16 cellular contexts compared by ENCODE assay signal in the genomic region with DNA sequence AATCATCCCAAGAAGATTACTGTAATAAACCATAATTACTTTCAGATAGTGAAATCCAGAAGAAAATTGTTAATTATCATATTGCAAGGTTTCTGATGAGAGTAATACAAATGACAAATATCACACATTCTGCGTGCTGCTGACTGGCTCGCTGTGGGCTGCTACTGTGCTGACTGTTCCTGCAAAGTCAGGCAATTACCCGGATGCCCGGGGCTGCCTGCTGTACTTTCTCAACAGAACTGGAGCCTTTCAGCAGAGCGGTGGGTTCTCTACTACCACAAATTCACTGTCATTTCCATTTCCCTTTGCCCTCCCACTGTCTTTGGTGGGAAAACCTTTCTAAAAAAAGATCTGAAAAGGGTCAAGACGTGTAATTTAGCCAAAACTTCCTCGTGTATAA.
A peak's percentile ranks its signal among the peaks of the same experiment; 100 is the strongest.
DNase-seq lines count a peak whose midpoint lies in the region; ATAC-seq and TF ChIP-seq lines count a peak whose summit lies in the region.
"Had no signal": no experiment of that assay in that cellular context is flagged by ENCODE, and none has a peak within 500 bp of the region (broad histone marks: within the 10 kb centered on the region; RNA-seq: fewer than 3 reads in every experiment).

No MANE protein-coding gene starts in this region.

- no peak overlapping the region for H3K9ac ChIP-seq in smooth muscle cell (ENCODE audit: low read depth)
- H3K9ac ChIP-seq: BLaER1 treated with 17β-estradiol and CSF1 and Interleukin-3, amounts not matched to agents 10 nM and 100 nM had no signal

- no peaks in the 10 kb centered on the region for H3K9me3 Mint-ChIP-seq in activated naive CD8-positive, alpha-beta T cell (ENCODE audit: low read depth)
- H3K9me3 Mint-ChIP-seq in activated naive CD8-positive, alpha-beta T cell treated with anti-CD3 and anti-CD28 coated beads, Interleukin-2, amount 50 U/mL, for 24 hours: no peaks in the 10 kb centered on the region
- H3K9me3 Mint-ChIP-seq in CD8-positive, alpha-beta memory T cell: no peaks in the 10 kb centered on the region
- no peaks in the 10 kb centered on the region for H3K9me3 Mint-ChIP-seq in central memory CD8-positive, alpha-beta T cell
- H3K9me3 Mint-ChIP-seq in stimulated activated naive B cell treated with anti-CD40 and anti-IgM and Interleukin-4, amounts not matched to agents 10 μg/mL and 1 μg/mL and 100 μg/mL, for 72 hours: no peaks in the 10 kb centered on the region
- H3K9me3 Mint-ChIP-seq: CD4-positive, CD25-positive, alpha-beta regulatory T cell had no signal

- no peak overlapping the region for H3K4me3 ChIP-seq in CD8-positive, alpha-beta memory T cell (ENCODE audit: low read length)
- H3K4me3 ChIP-seq in smooth muscle cell: no peak overlapping the region
- H3K4me3 ChIP-seq: BLaER1 treated with 17β-estradiol and CSF1 and Interleukin-3, amounts not matched to agents 10 nM and 100 nM had no signal

- no peak overlapping the region for H2AFZ ChIP-seq in smooth muscle cell (ENCODE audit: low read depth)

- no peaks in the 10 kb centered on the region for H3K79me2 ChIP-seq in smooth muscle cell (ENCODE audit: low read depth)

- no peaks in the 10 kb centered on the region for H3K9me3 ChIP-seq in CD8-positive, alpha-beta memory T cell (ENCODE audit: low read length)
- H3K9me3 ChIP-seq in smooth muscle cell (replicated peaks; ENCODE audit: low read depth): no peaks in the 10 kb centered on the region
- H3K9me3 ChIP-seq: BLaER1 treated with 17β-estradiol and CSF1 and Interleukin-3, amounts not matched to agents 10 nM and 100 nM had no signal

- H3K4me1 ChIP-seq in CD8-positive, alpha-beta memory T cell (ENCODE audit: insufficient read depth, low read length): no peaks in the 10 kb centered on the region
- no peaks in the 10 kb centered on the region for H3K4me1 ChIP-seq in smooth muscle cell (ENCODE audit: low read depth)

- H3K36me3 ChIP-seq in CD8-positive, alpha-beta memory T cell (ENCODE audit: insufficient read depth, low read length): peaks cover 55% of the 10 kb centered on the region
- peaks cover 15% of the 10 kb centered on the region for H3K36me3 ChIP-seq in smooth muscle cell (ENCODE audit: low read depth)

- H4K20me1 ChIP-seq in smooth muscle cell (ENCODE audit: low read depth): no peaks in the 10 kb centered on the region

- no peak for ATAC-seq in activated naive CD8-positive, alpha-beta T cell treated with anti-CD3 and anti-CD28 coated beads, Interleukin-2, amount 50 U/mL, for 24 hours
- ATAC-seq in central memory CD8-positive, alpha-beta T cell (replicated peaks; ENCODE audit: extremely low read depth, poor library complexity, severe bottlenecking): no peak
- ATAC-seq in stimulated activated naive B cell treated with anti-CD40 and anti-IgM and Interleukin-4, amounts not matched to agents 10 μg/mL and 1 μg/mL and 100 μg/mL, for 72 hours (replicated peaks): no peak
- no peak for ATAC-seq in HG03097 (IDR thresholded peaks at IDR 0.05; ENCODE audit: low FRiP score, unreplicated experiment)

- POLR2A ChIA-PET in CD8-positive, alpha-beta memory T cell (lab: Charles Lee): interaction anchor here (0.6 kb wide), 1 partner anchor 160 kb away, joined by 3 read pairs; no protein-coding TSS in a partner anchor

- H3K27me3 ChIP-seq in CD8-positive, alpha-beta memory T cell (ENCODE audit: insufficient read depth, low read length, poor library complexity, severe bottlenecking): no peaks in the 10 kb centered on the region
- H3K27me3 ChIP-seq in smooth muscle cell (ENCODE audit: low read depth): no peaks in the 10 kb centered on the region
- H3K27me3 ChIP-seq: BLaER1 treated with 17β-estradiol and CSF1 and Interleukin-3, amounts not matched to agents 10 nM and 100 nM had no signal

- no peaks in the 10 kb centered on the region for H3F3A ChIP-seq in smooth muscle cell (ENCODE audit: low read depth)

- H3K27ac ChIP-seq in CD8-positive, alpha-beta memory T cell (ENCODE audit: low read depth, low read length): no peak overlapping the region
- no peak overlapping the region for H3K27ac ChIP-seq in smooth muscle cell (ENCODE audit: low read depth)
- H3K27ac ChIP-seq: BLaER1 treated with 17β-estradiol and CSF1 and Interleukin-3, amounts not matched to agents 10 nM and 100 nM had no signal

- no peak overlapping the region for H3K4me3 Mint-ChIP-seq in activated naive CD8-positive, alpha-beta T cell
- no peak overlapping the region for H3K4me3 Mint-ChIP-seq in activated naive CD8-positive, alpha-beta T cell treated with anti-CD3 and anti-CD28 coated beads, Interleukin-2, amount 50 U/mL, for 24 hours
- H3K4me3 Mint-ChIP-seq in CD8-positive, alpha-beta memory T cell: no peak overlapping the region
- no peak overlapping the region for H3K4me3 Mint-ChIP-seq in central memory CD8-positive, alpha-beta T cell
- H3K4me3 Mint-ChIP-seq in stimulated activated naive B cell treated with anti-CD40 and anti-IgM and Interleukin-4, amounts not matched to agents 10 μg/mL and 1 μg/mL and 100 μg/mL, for 72 hours: no peak overlapping the region
- H3K4me3 Mint-ChIP-seq: CD4-positive, CD25-positive, alpha-beta regulatory T cell had no signal

- H3K36me3 Mint-ChIP-seq in activated naive CD8-positive, alpha-beta T cell: peaks cover 8% of the 10 kb centered on the region
- peaks cover 59% of the 10 kb centered on the region for H3K36me3 Mint-ChIP-seq in activated naive CD8-positive, alpha-beta T cell treated with anti-CD3 and anti-CD28 coated beads, Interleukin-2, amount 50 U/mL, for 24 hours (ENCODE audit: low read depth)
- H3K36me3 Mint-ChIP-seq in CD8-positive, alpha-beta memory T cell: peaks cover 0 to 94% (median 26%) of the 10 kb centered on the region in 3 donors
- H3K36me3 Mint-ChIP-seq in central memory CD8-positive, alpha-beta T cell (ENCODE audit: insufficient read depth): peaks cover 71% of the 10 kb centered on the region
- peaks cover 34 to 77% of the 10 kb centered on the region in 2 donors for H3K36me3 Mint-ChIP-seq in stimulated activated naive B cell treated with anti-CD40 and anti-IgM and Interleukin-4, amounts not matched to agents 10 μg/mL and 1 μg/mL and 100 μg/mL, for 72 hours

- H3K4me2 ChIP-seq in smooth muscle cell: no peak overlapping the region

- no peak for TF ChIP-seq CTCF in smooth muscle cell (IDR thresholded peaks at IDR 0.05; ENCODE audit: borderline replicate concordance, insufficient read depth, poor library complexity, severe bottlenecking)

- no peaks in the 10 kb centered on the region for H3K27me3 Mint-ChIP-seq in activated naive CD8-positive, alpha-beta T cell
- H3K27me3 Mint-ChIP-seq in activated naive CD8-positive, alpha-beta T cell treated with anti-CD3 and anti-CD28 coated beads, Interleukin-2, amount 50 U/mL, for 24 hours: no peaks in the 10 kb centered on the region
- H3K27me3 Mint-ChIP-seq in CD8-positive, alpha-beta memory T cell: no peaks in the 10 kb centered on the region
- H3K27me3 Mint-ChIP-seq in central memory CD8-positive, alpha-beta T cell: no peaks in the 10 kb centered on the region
- no peaks in the 10 kb centered on the region for H3K27me3 Mint-ChIP-seq in stimulated activated naive B cell treated with anti-CD40 and anti-IgM and Interleukin-4, amounts not matched to agents 10 μg/mL and 1 μg/mL and 100 μg/mL, for 72 hours
- H3K27me3 Mint-ChIP-seq: CD4-positive, CD25-positive, alpha-beta regulatory T cell had no signal

- peaks cover 8% of the 10 kb centered on the region for H3K4me1 Mint-ChIP-seq in activated naive CD8-positive, alpha-beta T cell (ENCODE audit: low read depth)
- peaks cover 17% of the 10 kb centered on the region for H3K4me1 Mint-ChIP-seq in activated naive CD8-positive, alpha-beta T cell treated with anti-CD3 and anti-CD28 coated beads, Interleukin-2, amount 50 U/mL, for 24 hours
- peaks cover 7 to 34% (median 15%) of the 10 kb centered on the region in 3 donors for H3K4me1 Mint-ChIP-seq in CD8-positive, alpha-beta memory T cell
- peaks cover 32% of the 10 kb centered on the region for H3K4me1 Mint-ChIP-seq in central memory CD8-positive, alpha-beta T cell
- peaks cover 7 to 9% of the 10 kb centered on the region in 2 donors for H3K4me1 Mint-ChIP-seq in stimulated activated naive B cell treated with anti-CD40 and anti-IgM and Interleukin-4, amounts not matched to agents 10 μg/mL and 1 μg/mL and 100 μg/mL, for 72 hours

- 94% methylated on average over 7 of the region's 7 CpGs for WGBS in smooth muscle cell (ENCODE audit: low lambda C conversion rate)

- peak overlapping the region; percentile 36 for H3K27ac Mint-ChIP-seq in activated naive CD8-positive, alpha-beta T cell
- no peak overlapping the region for H3K27ac Mint-ChIP-seq in activated naive CD8-positive, alpha-beta T cell treated with anti-CD3 and anti-CD28 coated beads, Interleukin-2, amount 50 U/mL, for 24 hours
- peak overlapping the region in 6 of 8 donors; percentile 13 to 89 (median 50) for H3K27ac Mint-ChIP-seq in CD8-positive, alpha-beta memory T cell
- H3K27ac Mint-ChIP-seq in central memory CD8-positive, alpha-beta T cell (ENCODE audit: low read depth): peak overlapping the region; percentile 82
- peak overlapping the region; percentile 47 for H3K27ac Mint-ChIP-seq in stimulated activated naive B cell treated with anti-CD40 and anti-IgM and Interleukin-4, amounts not matched to agents 10 μg/mL and 1 μg/mL and 100 μg/mL, for 72 hours

- CTCF ChIA-PET in CD8-positive, alpha-beta memory T cell (lab: Charles Lee): no interaction called here

- DNase-seq in activated naive CD8-positive, alpha-beta T cell treated with anti-CD3 and anti-CD28 coated beads, Interleukin-2, amount 50 U/mL, for 24 hours: no peak
- no peak for DNase-seq in CD8-positive, alpha-beta memory T cell
- DNase-seq in central memory CD8-positive, alpha-beta T cell (ENCODE audit: low spot score in 2 of 2): no peak
- DNase-seq in stimulated activated naive B cell treated with anti-CD40 and anti-IgM and Interleukin-4, amounts not matched to agents 10 μg/mL and 1 μg/mL and 100 μg/mL, for 72 hours: no peak
- no peak for DNase-seq in NCI-H748 (lab: John Stamatoyannopoulos, UW; ENCODE audit: unreplicated experiment)
- DNase-seq in smooth muscle cell (lab: John Stamatoyannopoulos, UW; ENCODE audit: unreplicated experiment): no peak
- DNase-seq: CD4-positive, CD25-positive, alpha-beta regulatory T cell; COR-L47; DMS153; DND-41; GF-D8; IMR-90; KBM-7 had no signal
